Comparison of ENCODE assay signal across 16 cellular contexts in genomic region chr6:170185175-170185970, GRCh38.
"Had no signal": no experiment of that assay in that cellular context is flagged by ENCODE, and none has a peak within 500 bp of the region (broad histone marks: within the 10 kb centered on the region; RNA-seq: fewer than 3 reads in every experiment).

No MANE protein-coding gene starts in this region.

- H3K4me1 ChIP-seq: adrenal gland had no signal

- H3K9me3 ChIP-seq: adrenal gland, mucosa of descending colon, ovary, thoracic aorta had no signal

- ATAC-seq: mucosa of descending colon, SK-N-SH treated with all-trans-retinoic acid at 6 μM for 48 hours, WTC11 had no signal

- DNase-seq: activated CD4-positive, alpha-beta T cell treated with anti-CD3 and anti-CD28 coated beads, Interleukin-2, amount 50 U/mL, for 1 hour; activated naive CD4-positive, alpha-beta T cell treated with Interleukin-2 at 50 U/mL for 16 hours; cortex of kidney; effector memory CD8-positive, alpha-beta T cell; mucosa of descending colon; retina; stimulated activated CD4-positive, alpha-beta T cell treated with anti-CD3 and anti-CD28 coated beads, Interleukin-4, amount 100 ng/mL, for 4 hours; stimulated activated naive CD8-positive, alpha-beta T cell treated with anti-CD3 and anti-CD28 coated beads, Interleukin-15, amount 100 ng/mL, for 72 hours had no signal

- H3K36me3 ChIP-seq: adrenal gland, ovary, thoracic aorta had no signal

- H3K4me3 Mint-ChIP-seq: effector memory CD8-positive, alpha-beta T cell; stimulated activated naive CD8-positive, alpha-beta T cell treated with anti-CD3 and anti-CD28 coated beads, Interleukin-15, amount 100 ng/mL, for 72 hours; WTC11 had no signal

- H3K4me3 ChIP-seq: adrenal gland, mucosa of descending colon, ovary, skin epidermis, thoracic aorta had no signal

- H3K27ac ChIP-seq: adrenal gland, epithelial cell of prostate, ovary, skin epidermis, thoracic aorta had no signal

- H3K4me1 Mint-ChIP-seq: WTC11 had no signal

- H3K27ac Mint-ChIP-seq: effector memory CD8-positive, alpha-beta T cell; nephron; WTC11 had no signal

- H3K27me3 ChIP-seq: ovary had no signal
